Comparison of ENCODE assay signal across 8 cellular contexts in the genomic region with DNA sequence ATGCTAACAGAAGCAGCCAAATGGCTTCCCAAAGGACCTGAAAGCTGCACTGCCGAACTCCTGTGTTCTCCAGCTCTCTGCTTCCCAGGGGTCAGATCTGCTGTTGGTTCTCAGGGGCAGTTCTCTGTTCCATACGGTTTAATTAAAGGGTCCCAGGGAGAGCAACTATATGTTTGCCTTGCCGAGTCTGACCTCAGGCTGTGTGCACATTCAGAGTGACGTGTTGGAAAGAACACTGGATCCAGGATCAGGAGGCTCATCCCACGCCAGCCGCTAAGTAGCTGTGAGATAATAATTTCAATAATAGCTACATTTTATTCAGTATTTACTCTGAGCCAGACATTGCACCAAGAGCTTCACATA. TPM values are rescaled to one million over a fixed set of nuclear protein-coding genes. Genes with fewer than 3 reads are reported as not detected.
A peak's percentile ranks its signal among the peaks of the same experiment; 100 is the strongest.
DNase-seq lines count a peak whose midpoint lies in the region; ATAC-seq and TF ChIP-seq lines count a peak whose summit lies in the region.

No MANE protein-coding gene starts in this region.

- ATAC-seq in GM18907 (IDR thresholded peaks at IDR 0.05; ENCODE audit: unreplicated experiment) (peak; percentile 17), RWPE2 (ENCODE audit: low read depth) (peak; percentile 17; the same call in 1 of the 3 replicates), gastroesophageal sphincter (peak; percentile 49)

- TF ChIP-seq CTCF in RWPE2 (IDR thresholded peaks at IDR 0.05; ENCODE audit: poor library complexity, severe bottlenecking) = peak; percentile 43
- TF ChIP-seq CTCF in gastroesophageal sphincter (IDR thresholded peaks at IDR 0.05) = no peak
- peak in 1 of 4 experiments; percentile 0 for TF ChIP-seq CTCF in sigmoid colon (IDR thresholded peaks at IDR 0.05)
- TF ChIP-seq CTCF in prostate gland (IDR thresholded peaks at IDR 0.05) = no peak

- intact Hi-C loops in sigmoid colon (cut with DNase I) = loop anchor here (2.0 to 5.0 kb wide), 3 partner anchors 89 to 775 kb away; a partner anchor contains a TSS
- intact Hi-C loops in prostate gland (cut with DNase I) = loop anchor here (2.0 to 10.0 kb wide), 2 partner anchors 161 to 385 kb away; no protein-coding TSS in a partner anchor

- H3K9me3 ChIP-seq in RWPE2 (ENCODE audit: severe bottlenecking) (no peaks in the 10 kb centered on the region), gastroesophageal sphincter (peaks cover 0 to 9% (median 0%) of the 10 kb centered on the region in 3 donors), sigmoid colon (no peaks in the 10 kb centered on the region), prostate gland (no peaks in the 10 kb centered on the region)

- no peaks in the 10 kb centered on the region for H3K4me1 ChIP-seq in RWPE2 (ENCODE audit: insufficient read depth, poor library complexity, severe bottlenecking)
- peaks cover 0 to 40% (median 24%) of the 10 kb centered on the region in 3 donors for H3K4me1 ChIP-seq in gastroesophageal sphincter
- peaks cover 0 to 21% (median 12%) of the 10 kb centered on the region in 4 donors for H3K4me1 ChIP-seq in sigmoid colon
- no peaks in the 10 kb centered on the region for H3K4me1 ChIP-seq in prostate gland (replicated peaks)

- H3K4me3 ChIP-seq in RWPE2 (ENCODE audit: severe bottlenecking) (no peak overlapping the region), gastroesophageal sphincter (no peak overlapping the region), sigmoid colon (no peak overlapping the region), prostate gland (no peak overlapping the region)

- WGBS in gastroesophageal sphincter (ENCODE audit: low coverage in 1 of 2), 2 donors = 20% methylated on average over 2 of the region's 6 CpGs; no CpG with 5 or more reads in 1 of the 2 donors
- 45 to 53% methylated on average over 6 of the region's 6 CpGs for WGBS in sigmoid colon, 2 donors
- WGBS in prostate gland = 49% methylated on average over 6 of the region's 6 CpGs

- TF ChIP-seq EP300 in gastroesophageal sphincter (IDR thresholded peaks at IDR 0.05) (no peak), sigmoid colon (IDR thresholded peaks at IDR 0.05) (no peak)

- no peaks in the 10 kb centered on the region for H3K36me3 ChIP-seq in RWPE2 (ENCODE audit: low read depth)
- H3K36me3 ChIP-seq in gastroesophageal sphincter = no peaks in the 10 kb centered on the region
- H3K36me3 ChIP-seq in sigmoid colon = no peaks in the 10 kb centered on the region
- no peaks in the 10 kb centered on the region for H3K36me3 ChIP-seq in prostate gland

- no peak for TF ChIP-seq POLR2A in gastroesophageal sphincter (IDR thresholded peaks at IDR 0.05)
- no peak for TF ChIP-seq POLR2A in sigmoid colon (IDR thresholded peaks at IDR 0.05)
- TF ChIP-seq POLR2A in prostate gland (IDR thresholded peaks at IDR 0.05) = no peak

- DNase-seq in RWPE2 (ENCODE audit: low spot score) = no peak
- DNase-seq in sigmoid colon = no peak
- no peak for DNase-seq in NCI-H1436 treated with DMSO at 0.1 percent for 48 hours (lab: John Stamatoyannopoulos, UW)
- no peak for DNase-seq in NCI-H82 treated with DMSO at 0.1 percent for 48 hours (lab: John Stamatoyannopoulos, UW; ENCODE audit: unreplicated experiment)
- DNase-seq in prostate gland (ENCODE audit: low spot score) = no peak
- no peak for DNase-seq in NCI-H1417 treated with DMSO at 0.1 percent for 48 hours (lab: John Stamatoyannopoulos, UW)

- H3K27ac ChIP-seq in RWPE2 (ENCODE audit: poor library complexity, severe bottlenecking) (no peak overlapping the region), gastroesophageal sphincter (peak overlapping the region; percentile 59 to 76 (median 71)), sigmoid colon (peak overlapping the region in 3 of 4 donors; percentile 35 to 73 (median 55)), prostate gland (no peak overlapping the region)

- H3K27me3 ChIP-seq in RWPE2 (ENCODE audit: insufficient read depth, poor library complexity, severe bottlenecking) (no peaks in the 10 kb centered on the region), gastroesophageal sphincter (no peaks in the 10 kb centered on the region), sigmoid colon (no peaks in the 10 kb centered on the region), prostate gland (replicated peaks; ENCODE audit: insufficient read depth) (no peaks in the 10 kb centered on the region)

RNA-seq across cellular contexts. Expression of a gene that starts 23.4 kb away (rescaled TPM):
- 100 to 1,000 TPM in 1 of 4 donors, 10 to 100 TPM in 3; 42.8 to 113 (median 75.7) TPM for total RNA-seq in gastroesophageal sphincter
- total RNA-seq in sigmoid colon = 100 to 1,000 TPM; 100 to 136 (median 120) TPM
- polyA plus RNA-seq in sigmoid colon = 10 to 100 TPM; 27.0 to 66.1 (median 42.1) TPM
- total RNA-seq in prostate gland = 100 to 1,000 TPM in 1 of 2 donors, 10 to 100 TPM in 1; 83.2 to 277 TPM

RNA-seq across cellular contexts. Expression of a gene that starts 41.5 kb away (rescaled TPM):
- total RNA-seq in gastroesophageal sphincter (1 to 10 TPM; 2.8 to 6.0 (median 3.4) TPM), sigmoid colon (1 to 10 TPM; 1.6 to 6.9 (median 3.0) TPM), prostate gland (1 to 10 TPM; 5.6 to 6.4 TPM)
- polyA plus RNA-seq in sigmoid colon = 1 to 10 TPM in 2 of 3 donors, under 1 TPM in 1; 0.60 to 4.6 (median 1.8) TPM

Comparison
In these comparisons a context has a peak if more than half of its experiments do, and no peak if none do; other contexts are left out.
1. H3K27ac ChIP-seq: peak in gastroesophageal sphincter (4 of 4) and sigmoid colon (3 of 4); none in RWPE2 (single experiment) and prostate gland (0 of 2).
2. Peak in every context shown above with its lines, with median percentiles within 50 percentile points of each other: ATAC-seq.